Comparison of ENCODE assay signal across 1 cellular context in the genomic region with DNA sequence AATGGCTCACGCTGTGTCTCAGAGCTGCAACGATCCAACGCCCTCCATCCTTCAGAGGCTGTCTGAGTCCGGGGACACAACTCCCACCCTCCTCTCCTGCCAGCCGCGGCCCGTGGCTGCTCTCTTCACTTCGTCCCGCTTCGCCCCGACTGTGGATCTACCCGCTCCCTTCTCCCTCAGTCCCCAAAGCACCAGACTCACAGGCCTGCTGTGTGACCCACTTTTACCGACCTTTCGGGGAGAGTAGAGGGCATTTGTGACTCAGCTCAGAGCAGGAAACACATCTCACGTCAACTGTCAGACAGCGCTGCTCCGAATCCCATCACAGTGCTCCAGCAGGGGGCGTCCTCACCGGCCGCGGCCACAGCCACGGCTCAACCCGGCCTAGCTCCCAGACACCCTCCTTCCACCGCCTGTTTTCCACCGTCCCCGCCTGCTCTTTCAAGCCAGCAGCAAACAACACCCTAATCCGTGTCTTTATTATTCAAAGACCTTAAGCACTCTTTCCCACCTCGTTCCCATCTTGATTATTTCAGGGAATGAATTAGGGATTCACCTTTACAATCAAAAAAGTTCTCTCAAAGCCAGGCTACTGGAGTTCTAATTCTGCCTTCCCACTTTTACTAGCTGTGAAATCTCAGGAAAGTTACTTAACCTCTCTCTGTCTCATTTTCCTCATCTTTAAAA.
TF ChIP-seq lines count a peak whose summit lies in the region.

No MANE protein-coding gene starts in this region.

TF ChIP-seq in K562, 482 proteins besides CTCF, POLR2A, EP300 and RAD21 (continued from another document and continues in another):
- no peak for TF ChIP-seq SRSF3 (IDR thresholded peaks at IDR 0.05; ENCODE audit: insufficient read depth, low read length)
- TF ChIP-seq MYBL2 (IDR thresholded peaks at IDR 0.05; ENCODE audit: low read depth) = no peak
- no peak for TF ChIP-seq MYBL2 (CRISPR knock-in tag; IDR thresholded peaks at IDR 0.05; ENCODE audit: borderline replicate concordance)
- TF ChIP-seq, protein P1, sequence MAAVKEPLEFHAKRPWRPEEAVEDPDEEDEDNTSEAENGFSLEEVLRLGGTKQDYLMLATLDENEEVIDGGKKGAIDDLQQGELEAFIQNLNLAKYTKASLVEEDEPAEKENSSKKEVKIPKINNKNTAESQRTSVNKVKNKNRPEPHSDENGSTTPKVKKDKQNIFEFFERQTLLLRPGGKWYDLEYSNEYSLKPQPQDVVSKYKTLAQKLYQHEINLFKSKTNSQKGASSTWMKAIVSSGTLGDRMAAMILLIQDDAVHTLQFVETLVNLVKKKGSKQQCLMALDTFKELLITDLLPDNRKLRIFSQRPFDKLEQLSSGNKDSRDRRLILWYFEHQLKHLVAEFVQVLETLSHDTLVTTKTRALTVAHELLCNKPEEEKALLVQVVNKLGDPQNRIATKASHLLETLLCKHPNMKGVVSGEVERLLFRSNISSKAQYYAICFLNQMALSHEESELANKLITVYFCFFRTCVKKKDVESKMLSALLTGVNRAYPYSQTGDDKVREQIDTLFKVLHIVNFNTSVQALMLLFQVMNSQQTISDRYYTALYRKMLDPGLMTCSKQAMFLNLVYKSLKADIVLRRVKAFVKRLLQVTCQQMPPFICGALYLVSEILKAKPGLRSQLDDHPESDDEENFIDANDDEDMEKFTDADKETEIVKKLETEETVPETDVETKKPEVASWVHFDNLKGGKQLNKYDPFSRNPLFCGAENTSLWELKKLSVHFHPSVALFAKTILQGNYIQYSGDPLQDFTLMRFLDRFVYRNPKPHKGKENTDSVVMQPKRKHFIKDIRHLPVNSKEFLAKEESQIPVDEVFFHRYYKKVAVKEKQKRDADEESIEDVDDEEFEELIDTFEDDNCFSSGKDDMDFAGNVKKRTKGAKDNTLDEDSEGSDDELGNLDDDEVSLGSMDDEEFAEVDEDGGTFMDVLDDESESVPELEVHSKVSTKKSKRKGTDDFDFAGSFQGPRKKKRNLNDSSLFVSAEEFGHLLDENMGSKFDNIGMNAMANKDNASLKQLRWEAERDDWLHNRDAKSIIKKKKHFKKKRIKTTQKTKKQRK (IDR thresholded peaks at IDR 0.05; ENCODE audit: borderline replicate concordance, low read depth, low read length) = no peak
- peak; percentile 35 to 48; a peak in 1 of 4 replicates for TF ChIP-seq MAZ (CRISPR knock-in tag; conservative IDR thresholded peaks at IDR 0.05 in 1 of 2, IDR thresholded peaks at IDR 0.05 in 1 of 2)
- TF ChIP-seq, protein P2, sequence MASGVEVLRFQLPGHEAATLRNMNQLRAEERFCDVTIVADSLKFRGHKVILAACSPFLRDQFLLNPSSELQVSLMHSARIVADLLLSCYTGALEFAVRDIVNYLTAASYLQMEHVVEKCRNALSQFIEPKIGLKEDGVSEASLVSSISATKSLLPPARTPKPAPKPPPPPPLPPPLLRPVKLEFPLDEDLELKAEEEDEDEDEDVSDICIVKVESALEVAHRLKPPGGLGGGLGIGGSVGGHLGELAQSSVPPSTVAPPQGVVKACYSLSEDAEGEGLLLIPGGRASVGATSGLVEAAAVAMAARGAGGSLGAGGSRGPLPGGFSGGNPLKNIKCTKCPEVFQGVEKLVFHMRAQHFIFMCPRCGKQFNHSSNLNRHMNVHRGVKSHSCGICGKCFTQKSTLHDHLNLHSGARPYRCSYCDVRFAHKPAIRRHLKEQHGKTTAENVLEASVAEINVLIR (CRISPR knock-in tag; IDR thresholded peaks at IDR 0.05) = no peak
- TF ChIP-seq, protein P3, sequence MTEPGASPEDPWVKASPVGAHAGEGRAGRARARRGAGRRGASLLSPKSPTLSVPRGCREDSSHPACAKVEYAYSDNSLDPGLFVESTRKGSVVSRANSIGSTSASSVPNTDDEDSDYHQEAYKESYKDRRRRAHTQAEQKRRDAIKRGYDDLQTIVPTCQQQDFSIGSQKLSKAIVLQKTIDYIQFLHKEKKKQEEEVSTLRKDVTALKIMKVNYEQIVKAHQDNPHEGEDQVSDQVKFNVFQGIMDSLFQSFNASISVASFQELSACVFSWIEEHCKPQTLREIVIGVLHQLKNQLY (CRISPR knock-in tag; conservative IDR thresholded peaks at IDR 0.05) = no peak
- TF ChIP-seq ZBED1 (IDR thresholded peaks at IDR 0.05) = no peak
- TF ChIP-seq ZBTB1 (CRISPR knock-in tag; IDR thresholded peaks at IDR 0.05; ENCODE audit: borderline replicate concordance, low read depth) = no peak
- no peak for TF ChIP-seq TAF15 (IDR thresholded peaks at IDR 0.05; ENCODE audit: low read depth, low read length)
- TF ChIP-seq, protein P4, sequence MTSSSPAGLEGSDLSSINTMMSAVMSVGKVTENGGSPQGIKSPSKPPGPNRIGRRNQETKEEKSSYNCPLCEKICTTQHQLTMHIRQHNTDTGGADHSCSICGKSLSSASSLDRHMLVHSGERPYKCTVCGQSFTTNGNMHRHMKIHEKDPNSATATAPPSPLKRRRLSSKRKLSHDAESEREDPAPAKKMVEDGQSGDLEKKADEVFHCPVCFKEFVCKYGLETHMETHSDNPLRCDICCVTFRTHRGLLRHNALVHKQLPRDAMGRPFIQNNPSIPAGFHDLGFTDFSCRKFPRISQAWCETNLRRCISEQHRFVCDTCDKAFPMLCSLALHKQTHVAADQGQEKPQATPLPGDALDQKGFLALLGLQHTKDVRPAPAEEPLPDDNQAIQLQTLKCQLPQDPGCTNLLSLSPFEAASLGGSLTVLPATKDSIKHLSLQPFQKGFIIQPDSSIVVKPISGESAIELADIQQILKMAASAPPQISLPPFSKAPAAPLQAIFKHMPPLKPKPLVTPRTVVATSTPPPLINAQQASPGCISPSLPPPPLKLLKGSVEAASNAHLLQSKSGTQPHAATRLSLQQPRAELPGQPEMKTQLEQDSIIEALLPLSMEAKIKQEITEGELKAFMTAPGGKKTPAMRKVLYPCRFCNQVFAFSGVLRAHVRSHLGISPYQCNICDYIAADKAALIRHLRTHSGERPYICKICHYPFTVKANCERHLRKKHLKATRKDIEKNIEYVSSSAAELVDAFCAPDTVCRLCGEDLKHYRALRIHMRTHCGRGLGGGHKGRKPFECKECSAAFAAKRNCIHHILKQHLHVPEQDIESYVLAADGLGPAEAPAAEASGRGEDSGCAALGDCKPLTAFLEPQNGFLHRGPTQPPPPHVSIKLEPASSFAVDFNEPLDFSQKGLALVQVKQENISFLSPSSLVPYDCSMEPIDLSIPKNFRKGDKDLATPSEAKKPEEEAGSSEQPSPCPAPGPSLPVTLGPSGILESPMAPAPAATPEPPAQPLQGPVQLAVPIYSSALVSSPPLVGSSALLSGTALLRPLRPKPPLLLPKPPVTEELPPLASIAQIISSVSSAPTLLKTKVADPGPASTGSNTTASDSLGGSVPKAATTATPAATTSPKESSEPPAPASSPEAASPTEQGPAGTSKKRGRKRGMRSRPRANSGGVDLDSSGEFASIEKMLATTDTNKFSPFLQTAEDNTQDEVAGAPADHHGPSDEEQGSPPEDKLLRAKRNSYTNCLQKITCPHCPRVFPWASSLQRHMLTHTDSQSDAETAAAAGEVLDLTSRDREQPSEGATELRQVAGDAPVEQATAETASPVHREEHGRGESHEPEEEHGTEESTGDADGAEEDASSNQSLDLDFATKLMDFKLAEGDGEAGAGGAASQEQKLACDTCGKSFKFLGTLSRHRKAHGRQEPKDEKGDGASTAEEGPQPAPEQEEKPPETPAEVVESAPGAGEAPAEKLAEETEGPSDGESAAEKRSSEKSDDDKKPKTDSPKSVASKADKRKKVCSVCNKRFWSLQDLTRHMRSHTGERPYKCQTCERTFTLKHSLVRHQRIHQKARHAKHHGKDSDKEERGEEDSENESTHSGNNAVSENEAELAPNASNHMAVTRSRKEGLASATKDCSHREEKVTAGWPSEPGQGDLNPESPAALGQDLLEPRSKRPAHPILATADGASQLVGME (CRISPR knock-in tag; IDR thresholded peaks at IDR 0.05) = no peak
- TF ChIP-seq, protein P5, sequence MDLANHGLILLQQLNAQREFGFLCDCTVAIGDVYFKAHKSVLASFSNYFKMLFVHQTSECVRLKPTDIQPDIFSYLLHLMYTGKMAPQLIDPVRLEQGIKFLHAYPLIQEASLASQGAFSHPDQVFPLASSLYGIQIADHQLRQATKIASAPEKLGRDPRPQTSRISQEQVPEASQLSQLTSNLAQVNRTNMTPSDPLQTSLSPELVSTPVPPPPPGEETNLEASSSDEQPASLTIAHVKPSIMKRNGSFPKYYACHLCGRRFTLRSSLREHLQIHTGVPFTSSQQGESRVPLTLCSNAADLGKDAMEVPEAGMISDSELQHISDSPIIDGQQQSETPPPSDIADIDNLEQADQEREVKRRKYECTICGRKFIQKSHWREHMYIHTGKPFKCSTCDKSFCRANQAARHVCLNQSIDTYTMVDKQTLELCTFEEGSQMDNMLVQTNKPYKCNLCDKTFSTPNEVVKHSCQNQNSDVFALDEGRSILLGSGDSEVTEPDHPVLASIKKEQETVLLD (IDR thresholded peaks at IDR 0.05) = peak; percentile 45; the same call in 1 of the 2 replicates
- no peak for TF ChIP-seq GTF2A2 (tag; IDR thresholded peaks at IDR 0.05)
- no peak; the same call in 1 of the 2 replicates for TF ChIP-seq C11orf30 (IDR thresholded peaks at IDR 0.05; ENCODE audit: low read depth)
- no peak for TF ChIP-seq ZNF764 (CRISPR knock-in tag; IDR thresholded peaks at IDR 0.05; ENCODE audit: low read depth)
- no peak for TF ChIP-seq ZFP1 (CRISPR knock-in tag; IDR thresholded peaks at IDR 0.05)
- TF ChIP-seq, protein P6, sequence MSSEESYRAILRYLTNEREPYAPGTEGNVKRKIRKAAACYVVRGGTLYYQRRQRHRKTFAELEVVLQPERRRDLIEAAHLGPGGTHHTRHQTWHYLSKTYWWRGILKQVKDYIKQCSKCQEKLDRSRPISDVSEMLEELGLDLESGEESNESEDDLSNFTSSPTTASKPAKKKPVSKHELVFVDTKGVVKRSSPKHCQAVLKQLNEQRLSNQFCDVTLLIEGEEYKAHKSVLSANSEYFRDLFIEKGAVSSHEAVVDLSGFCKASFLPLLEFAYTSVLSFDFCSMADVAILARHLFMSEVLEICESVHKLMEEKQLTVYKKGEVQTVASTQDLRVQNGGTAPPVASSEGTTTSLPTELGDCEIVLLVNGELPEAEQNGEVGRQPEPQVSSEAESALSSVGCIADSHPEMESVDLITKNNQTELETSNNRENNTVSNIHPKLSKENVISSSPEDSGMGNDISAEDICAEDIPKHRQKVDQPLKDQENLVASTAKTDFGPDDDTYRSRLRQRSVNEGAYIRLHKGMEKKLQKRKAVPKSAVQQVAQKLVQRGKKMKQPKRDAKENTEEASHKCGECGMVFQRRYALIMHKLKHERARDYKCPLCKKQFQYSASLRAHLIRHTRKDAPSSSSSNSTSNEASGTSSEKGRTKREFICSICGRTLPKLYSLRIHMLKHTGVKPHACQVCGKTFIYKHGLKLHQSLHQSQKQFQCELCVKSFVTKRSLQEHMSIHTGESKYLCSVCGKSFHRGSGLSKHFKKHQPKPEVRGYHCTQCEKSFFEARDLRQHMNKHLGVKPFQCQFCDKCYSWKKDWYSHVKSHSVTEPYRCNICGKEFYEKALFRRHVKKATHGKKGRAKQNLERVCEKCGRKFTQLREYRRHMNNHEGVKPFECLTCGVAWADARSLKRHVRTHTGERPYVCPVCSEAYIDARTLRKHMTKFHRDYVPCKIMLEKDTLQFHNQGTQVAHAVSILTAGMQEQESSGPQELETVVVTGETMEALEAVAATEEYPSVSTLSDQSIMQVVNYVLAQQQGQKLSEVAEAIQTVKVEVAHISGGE (CRISPR knock-in tag; IDR thresholded peaks at IDR 0.05) = no peak
- peak; percentile 49 for TF ChIP-seq PHF20 (IDR thresholded peaks at IDR 0.05; ENCODE audit: partially characterized antibody)
- TF ChIP-seq NFYB (IDR thresholded peaks at IDR 0.05; ENCODE audit: extremely low read depth, insufficient read length) = no peak
- no peak for TF ChIP-seq SREBF1 (IDR thresholded peaks at IDR 0.05; ENCODE audit: borderline replicate concordance, low read depth, low read length)
- no peak for TF ChIP-seq KAT7 (CRISPR knock-in tag; IDR thresholded peaks at IDR 0.05; ENCODE audit: borderline replicate concordance)
- TF ChIP-seq SAP30 (IDR thresholded peaks at IDR 0.05; ENCODE audit: borderline replicate concordance, insufficient read depth, low read depth, low read length, poor library complexity, severe bottlenecking) = no peak
- 0 out of 2 replicates have a peak, but pooled peaks have one; percentile 36 for TF ChIP-seq CC2D1A (IDR thresholded peaks at IDR 0.05)
- TF ChIP-seq ZNF253 (CRISPR knock-in tag; conservative IDR thresholded peaks at IDR 0.05) = no peak
- TF ChIP-seq MCM3 (IDR thresholded peaks at IDR 0.05) = no peak
- TF ChIP-seq, protein P7, sequence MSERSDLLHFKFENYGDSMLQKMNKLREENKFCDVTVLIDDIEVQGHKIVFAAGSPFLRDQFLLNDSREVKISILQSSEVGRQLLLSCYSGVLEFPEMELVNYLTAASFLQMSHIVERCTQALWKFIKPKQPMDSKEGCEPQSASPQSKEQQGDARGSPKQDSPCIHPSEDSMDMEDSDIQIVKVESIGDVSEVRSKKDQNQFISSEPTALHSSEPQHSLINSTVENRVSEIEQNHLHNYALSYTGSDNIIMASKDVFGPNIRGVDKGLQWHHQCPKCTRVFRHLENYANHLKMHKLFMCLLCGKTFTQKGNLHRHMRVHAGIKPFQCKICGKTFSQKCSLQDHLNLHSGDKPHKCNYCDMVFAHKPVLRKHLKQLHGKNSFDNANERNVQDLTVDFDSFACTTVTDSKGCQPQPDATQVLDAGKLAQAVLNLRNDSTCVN (CRISPR knock-in tag; IDR thresholded peaks at IDR 0.05) = no peak
- TF ChIP-seq FOXK2 (conservative IDR thresholded peaks at IDR 0.05 in 1 of 2, IDR thresholded peaks at IDR 0.05 in 1 of 2; ENCODE audit: low read depth in 2 of 2) = peak; percentile 29 to 51; a peak in 1 of 4 replicates
- TF ChIP-seq TAF9B (IDR thresholded peaks at IDR 0.05; ENCODE audit: partially characterized antibody) = no peak
- TF ChIP-seq CBFA2T2 (conservative IDR thresholded peaks at IDR 0.05) = no peak
- TF ChIP-seq, protein P8, sequence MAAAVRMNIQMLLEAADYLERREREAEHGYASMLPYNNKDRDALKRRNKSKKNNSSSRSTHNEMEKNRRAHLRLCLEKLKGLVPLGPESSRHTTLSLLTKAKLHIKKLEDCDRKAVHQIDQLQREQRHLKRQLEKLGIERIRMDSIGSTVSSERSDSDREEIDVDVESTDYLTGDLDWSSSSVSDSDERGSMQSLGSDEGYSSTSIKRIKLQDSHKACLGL (CRISPR knock-in tag; IDR thresholded peaks at IDR 0.05; ENCODE audit: borderline replicate concordance, poor library complexity, severe bottlenecking) = no peak
- no peak for TF ChIP-seq NKRF (IDR thresholded peaks at IDR 0.05; ENCODE audit: borderline replicate concordance)
- TF ChIP-seq ZNF445 (CRISPR knock-in tag; IDR thresholded peaks at IDR 0.05; ENCODE audit: low read depth) = no peak
- TF ChIP-seq ZNF274 (IDR thresholded peaks at IDR 0.05; ENCODE audit: borderline replicate concordance, low read depth, low read length) = no peak
- TF ChIP-seq ZC3H4 (CRISPR knock-in tag; IDR thresholded peaks at IDR 0.05; ENCODE audit: borderline replicate concordance) = 0 out of 2 replicates have a peak, but pooled peaks have one; percentile 44
- TF ChIP-seq ZNF134 (CRISPR knock-in tag; conservative IDR thresholded peaks at IDR 0.05) = no peak
- TF ChIP-seq RFX5 (IDR thresholded peaks at IDR 0.05; ENCODE audit: low read depth, low read length) = no peak
